ENCODE assay signal across 21 cellular contexts in the genomic region with DNA sequence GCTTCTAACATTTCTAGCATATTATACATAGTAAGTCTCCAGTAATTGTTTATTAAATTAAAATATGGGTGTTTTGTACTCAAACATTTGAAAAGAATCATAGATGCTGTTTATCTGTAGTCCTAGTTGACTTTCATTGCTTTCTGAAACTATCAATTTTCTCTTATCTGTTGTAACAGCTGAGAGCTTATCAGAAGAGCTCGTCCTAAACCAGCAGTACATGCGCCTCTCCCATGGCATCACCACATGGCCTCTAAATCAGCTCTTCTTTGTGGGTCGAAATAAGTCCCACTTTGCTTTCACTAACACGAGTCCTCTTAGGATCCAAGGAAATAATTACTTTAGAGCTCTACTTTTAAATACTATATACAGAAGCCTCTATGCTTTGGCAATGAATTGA.
"Had no signal": no experiment of that assay in that cellular context is flagged by ENCODE, and none has a peak within 500 bp of the region (broad histone marks: within the 10 kb centered on the region; RNA-seq: fewer than 3 reads in every experiment).

No MANE protein-coding gene starts in this region.

- H3K27ac Mint-ChIP-seq: activated B cell treated with CpG ODN at 0.5 μM for 24 hours; activated CD4-positive, alpha-beta memory T cell treated with anti-CD3 and anti-CD28 coated beads for 36 hours; activated CD4-positive, alpha-beta T cell treated with anti-CD3 and anti-CD28 coated beads for 36 hours; activated naive CD4-positive, alpha-beta T cell treated with anti-CD3 and anti-CD28 coated beads for 36 hours; activated naive CD8-positive, alpha-beta T cell treated with anti-CD3 and anti-CD28 coated beads, Interleukin-2, amount 10 ng/mL, durations not matched to agents 7 days and 5 days; progenitor cell of endocrine pancreas had no signal

- H3K9me3 ChIP-seq: lower lobe of right lung, sigmoid colon, thyroid gland, upper lobe of right lung had no signal

- H3K27me3 Mint-ChIP-seq: activated B cell treated with CpG ODN at 0.5 μM for 24 hours; activated CD4-positive, alpha-beta memory T cell treated with anti-CD3 and anti-CD28 coated beads for 36 hours; activated CD4-positive, alpha-beta T cell treated with anti-CD3 and anti-CD28 coated beads for 36 hours; naive thymus-derived CD8-positive, alpha-beta T cell; progenitor cell of endocrine pancreas; stimulated activated naive B cell treated with anti-CD40 and anti-IgM and Interleukin-4, amounts not matched to agents 10 μg/mL and 1 μg/mL and 100 μg/mL, for 72 hours had no signal

- H3K4me3 Mint-ChIP-seq: activated B cell treated with CpG ODN at 0.5 μM for 24 hours; activated CD4-positive, alpha-beta memory T cell treated with anti-CD3 and anti-CD28 coated beads for 36 hours; activated CD4-positive, alpha-beta T cell treated with anti-CD3 and anti-CD28 coated beads for 36 hours; activated naive CD4-positive, alpha-beta T cell treated with anti-CD3 and anti-CD28 coated beads for 36 hours; activated naive CD8-positive, alpha-beta T cell treated with anti-CD3 and anti-CD28 coated beads, Interleukin-2, amount 10 ng/mL, durations not matched to agents 7 days and 5 days; naive thymus-derived CD8-positive, alpha-beta T cell; stimulated activated naive B cell treated with anti-CD40 and anti-IgM and Interleukin-4, amounts not matched to agents 10 μg/mL and 1 μg/mL and 100 μg/mL, for 72 hours had no signal

- ATAC-seq: activated CD4-positive, alpha-beta T cell treated with anti-CD3 and anti-CD28 coated beads for 36 hours; foreskin keratinocyte; left lobe of liver; lower lobe of right lung; naive thymus-derived CD8-positive, alpha-beta T cell; stimulated activated naive B cell treated with anti-CD40 and anti-IgM and Interleukin-4, amounts not matched to agents 10 μg/mL and 1 μg/mL and 100 μg/mL, for 72 hours; upper lobe of right lung had no signal

- H3K27ac ChIP-seq: foreskin keratinocyte, lower lobe of right lung, sigmoid colon, thyroid gland, upper lobe of right lung had no signal

- H3K4me3 ChIP-seq: lower lobe of right lung, sigmoid colon, thyroid gland, upper lobe of right lung had no signal

- H3K9me3 Mint-ChIP-seq: activated B cell treated with CpG ODN at 0.5 μM for 24 hours; activated CD4-positive, alpha-beta memory T cell treated with anti-CD3 and anti-CD28 coated beads for 36 hours; activated naive CD4-positive, alpha-beta T cell treated with anti-CD3 and anti-CD28 coated beads for 36 hours; naive thymus-derived CD8-positive, alpha-beta T cell; stimulated activated naive B cell treated with anti-CD40 and anti-IgM and Interleukin-4, amounts not matched to agents 10 μg/mL and 1 μg/mL and 100 μg/mL, for 72 hours had no signal

- H3K36me3 Mint-ChIP-seq: activated CD4-positive, alpha-beta memory T cell treated with anti-CD3 and anti-CD28 coated beads for 36 hours; activated naive CD8-positive, alpha-beta T cell treated with anti-CD3 and anti-CD28 coated beads, Interleukin-2, amount 10 ng/mL, durations not matched to agents 7 days and 5 days; naive thymus-derived CD8-positive, alpha-beta T cell had no signal

- H3K36me3 ChIP-seq: lower lobe of right lung, sigmoid colon, thyroid gland, upper lobe of right lung had no signal

- DNase-seq: activated B cell treated with CpG ODN at 0.5 μM for 24 hours; activated CD4-positive, alpha-beta memory T cell treated with anti-CD3 and anti-CD28 coated beads for 36 hours; activated CD4-positive, alpha-beta T cell treated with anti-CD3 and anti-CD28 coated beads for 36 hours; activated naive CD4-positive, alpha-beta T cell treated with anti-CD3 and anti-CD28 coated beads for 36 hours; activated naive CD8-positive, alpha-beta T cell treated with anti-CD3 and anti-CD28 coated beads, Interleukin-2, amount 10 ng/mL, durations not matched to agents 7 days and 5 days; activated T-cell treated with anti-CD3 and anti-CD28 coated beads, Interleukin-2, amount 50 U/mL, for 48 hours; amniotic stem cell; foreskin keratinocyte; kidney; lower lobe of right lung; naive thymus-derived CD8-positive, alpha-beta T cell; retina; sigmoid colon; stimulated activated CD4-positive, alpha-beta T cell treated with anti-CD3 and anti-CD28 coated beads, Interleukin-2, amount 100 ng/mL, for 48 hours; stimulated activated CD8-positive, alpha-beta memory T cell treated with anti-CD3 and anti-CD28 coated beads, Interleukin-4, amount 100 ng/mL, for 48 hours; stimulated activated naive B cell treated with anti-CD40 and anti-IgM and Interleukin-4, amounts not matched to agents 10 μg/mL and 1 μg/mL and 100 μg/mL, for 72 hours; SW 1271; upper lobe of right lung had no signal

- H3K27me3 ChIP-seq: foreskin keratinocyte, sigmoid colon, thyroid gland, upper lobe of right lung had no signal
